Comparison of ENCODE assay signal across 6 cellular contexts in genomic region chr4:164990786-164991185, GRCh38. TPM values are rescaled to one million over a fixed set of nuclear protein-coding genes. Genes with fewer than 3 reads are reported as not detected.
"Had no signal": no experiment of that assay in that cellular context is flagged by ENCODE, and none has a peak within 500 bp of the region (broad histone marks: within the 10 kb centered on the region; RNA-seq: fewer than 3 reads in every experiment).

No MANE protein-coding gene starts in this region.

RNA-seq across cellular contexts. Expression of gene TRIM61, which starts 13.3 kb away (rescaled TPM):
- total RNA-seq: GM23248, H4 had no signal

RNA-seq across cellular contexts. Expression of gene TRIM60, which starts 41.0 kb away (rescaled TPM):
- total RNA-seq: GM23248, H1, H4, H7, H9, HFFc6 had no signal
- polyA plus RNA-seq: GM23248, H1 had no signal
